Comparison of ENCODE assay signal across 1 cellular context in the genomic region with DNA sequence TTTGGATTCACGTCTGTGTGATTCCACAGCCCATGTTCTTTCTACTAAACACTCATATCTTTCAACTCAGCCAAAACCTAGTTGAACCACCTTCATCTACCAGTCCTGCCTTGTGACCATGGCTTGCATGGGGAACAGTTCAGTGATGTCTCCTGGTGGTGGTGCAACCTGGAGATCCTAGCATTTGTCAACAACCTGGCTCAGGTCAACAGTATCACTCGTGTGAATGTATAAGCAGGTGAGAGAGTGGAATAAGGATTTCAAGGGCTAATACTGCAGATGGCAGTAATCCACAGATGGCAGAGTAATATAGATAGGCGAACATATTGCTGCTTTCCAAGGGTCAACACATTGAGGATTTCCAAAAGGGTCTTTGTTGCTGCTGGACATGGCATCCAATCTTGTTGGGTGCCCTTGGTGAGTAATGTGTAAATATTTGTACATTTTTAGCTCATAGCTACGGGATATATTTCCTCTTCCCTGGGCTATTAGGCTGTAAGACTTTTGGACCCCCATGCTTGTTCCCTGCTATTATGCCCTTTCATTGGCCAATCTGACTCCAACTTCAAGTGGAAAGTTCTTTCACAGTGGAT.
TF ChIP-seq lines count a peak whose summit lies in the region.

No MANE protein-coding gene starts in this region.

TF ChIP-seq in HepG2, 621 proteins besides CTCF, POLR2A, EP300 and RAD21 (continued from another document and continues in another):
- TF ChIP-seq, protein P1, sequence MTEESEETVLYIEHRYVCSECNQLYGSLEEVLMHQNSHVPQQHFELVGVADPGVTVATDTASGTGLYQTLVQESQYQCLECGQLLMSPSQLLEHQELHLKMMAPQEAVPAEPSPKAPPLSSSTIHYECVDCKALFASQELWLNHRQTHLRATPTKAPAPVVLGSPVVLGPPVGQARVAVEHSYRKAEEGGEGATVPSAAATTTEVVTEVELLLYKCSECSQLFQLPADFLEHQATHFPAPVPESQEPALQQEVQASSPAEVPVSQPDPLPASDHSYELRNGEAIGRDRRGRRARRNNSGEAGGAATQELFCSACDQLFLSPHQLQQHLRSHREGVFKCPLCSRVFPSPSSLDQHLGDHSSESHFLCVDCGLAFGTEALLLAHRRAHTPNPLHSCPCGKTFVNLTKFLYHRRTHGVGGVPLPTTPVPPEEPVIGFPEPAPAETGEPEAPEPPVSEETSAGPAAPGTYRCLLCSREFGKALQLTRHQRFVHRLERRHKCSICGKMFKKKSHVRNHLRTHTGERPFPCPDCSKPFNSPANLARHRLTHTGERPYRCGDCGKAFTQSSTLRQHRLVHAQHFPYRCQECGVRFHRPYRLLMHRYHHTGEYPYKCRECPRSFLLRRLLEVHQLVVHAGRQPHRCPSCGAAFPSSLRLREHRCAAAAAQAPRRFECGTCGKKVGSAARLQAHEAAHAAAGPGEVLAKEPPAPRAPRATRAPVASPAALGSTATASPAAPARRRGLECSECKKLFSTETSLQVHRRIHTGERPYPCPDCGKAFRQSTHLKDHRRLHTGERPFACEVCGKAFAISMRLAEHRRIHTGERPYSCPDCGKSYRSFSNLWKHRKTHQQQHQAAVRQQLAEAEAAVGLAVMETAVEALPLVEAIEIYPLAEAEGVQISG (CRISPR knock-in tag; IDR thresholded peaks at IDR 0.05): no peak
- TF ChIP-seq ZNF720 (CRISPR knock-in tag; IDR thresholded peaks at IDR 0.05) (no peak), RORA (CRISPR knock-in tag; IDR thresholded peaks at IDR 0.05) (no peak), NFYB (CRISPR knock-in tag; IDR thresholded peaks at IDR 0.05) (no peak), ZNF12 (CRISPR knock-in tag; IDR thresholded peaks at IDR 0.05) (no peak), MTA3 (CRISPR knock-in tag; IDR thresholded peaks at IDR 0.05) (no peak), ZFP62 (CRISPR knock-in tag; IDR thresholded peaks at IDR 0.05) (no peak), ZBTB37 (CRISPR knock-in tag; IDR thresholded peaks at IDR 0.05) (no peak), MED8 (CRISPR knock-in tag; IDR thresholded peaks at IDR 0.05; ENCODE audit: insufficient replicate concordance) (no peak), FOXP1 (IDR thresholded peaks at IDR 0.05) (no peak), FOXP1 (CRISPR knock-in tag; IDR thresholded peaks at IDR 0.05) (peak; percentile 71), ZSCAN31 (CRISPR knock-in tag; IDR thresholded peaks at IDR 0.05; ENCODE audit: low read depth) (no peak), ZNF367 (CRISPR knock-in tag; IDR thresholded peaks at IDR 0.05; ENCODE audit: borderline replicate concordance) (no peak), ZNF703 (CRISPR knock-in tag; IDR thresholded peaks at IDR 0.05; ENCODE audit: borderline replicate concordance) (no peak), ZNF567 (CRISPR knock-in tag; IDR thresholded peaks at IDR 0.05; ENCODE audit: borderline replicate concordance) (no peak), ZNF432 (CRISPR knock-in tag; IDR thresholded peaks at IDR 0.05; ENCODE audit: borderline replicate concordance) (no peak), ZNF431 (CRISPR knock-in tag; IDR thresholded peaks at IDR 0.05; ENCODE audit: borderline replicate concordance, low read depth) (no peak), CREM (IDR thresholded peaks at IDR 0.05) (no peak), CREM (CRISPR knock-in tag; IDR thresholded peaks at IDR 0.05) (no peak), ZNF83 (CRISPR knock-in tag; IDR thresholded peaks at IDR 0.05; ENCODE audit: borderline replicate concordance) (no peak), DNMT3B (CRISPR knock-in tag; conservative IDR thresholded peaks at IDR 0.05) (no peak), KDM6A (CRISPR knock-in tag; IDR thresholded peaks at IDR 0.05; ENCODE audit: low read depth) (0 out of 2 replicates have a peak, but pooled peaks have one; percentile 11), ZNF329 (CRISPR knock-in tag; IDR thresholded peaks at IDR 0.05; ENCODE audit: low read depth) (no peak), ZSCAN22 (CRISPR knock-in tag; IDR thresholded peaks at IDR 0.05) (no peak), SOX5 (CRISPR knock-in tag; IDR thresholded peaks at IDR 0.05; ENCODE audit: borderline replicate concordance) (0 out of 2 replicates have a peak, but pooled peaks have one; percentile 30), HNRNPUL1 (IDR thresholded peaks at IDR 0.05; ENCODE audit: low read depth, low read length) (no peak), ARID4A (CRISPR knock-in tag; IDR thresholded peaks at IDR 0.05; ENCODE audit: borderline replicate concordance) (peak; percentile 42; the same call in 1 of the 2 replicates), ZNF224 (CRISPR knock-in tag; IDR thresholded peaks at IDR 0.05) (no peak), SCMH1 (CRISPR knock-in tag; IDR thresholded peaks at IDR 0.05; ENCODE audit: borderline replicate concordance) (no peak), SOX6 (IDR thresholded peaks at IDR 0.05) (no peak), SOX6 (CRISPR knock-in tag; IDR thresholded peaks at IDR 0.05) (peak; percentile 37; the same call in 1 of the 2 replicates), PPARG (CRISPR knock-in tag; conservative IDR thresholded peaks at IDR 0.05) (no peak), ZNF331 (CRISPR knock-in tag; IDR thresholded peaks at IDR 0.05) (no peak), THAP8 (CRISPR knock-in tag; IDR thresholded peaks at IDR 0.05; ENCODE audit: borderline replicate concordance) (no peak), ZNF552 (CRISPR knock-in tag; IDR thresholded peaks at IDR 0.05; ENCODE audit: borderline replicate concordance) (no peak), ZNF777 (CRISPR knock-in tag; IDR thresholded peaks at IDR 0.05) (no peak), CREB1 (IDR thresholded peaks at IDR 0.05) (no peak), CREB1 (CRISPR knock-in tag; IDR thresholded peaks at IDR 0.05) (no peak; the same call in 1 of the 2 replicates), ZNF24 (IDR thresholded peaks at IDR 0.05) (no peak), FLYWCH1 (CRISPR knock-in tag; IDR thresholded peaks at IDR 0.05) (no peak), SP4 (CRISPR knock-in tag; IDR thresholded peaks at IDR 0.05) (no peak), NBN (conservative IDR thresholded peaks at IDR 0.05) (no peak), MIXL1 (CRISPR knock-in tag; IDR thresholded peaks at IDR 0.05) (no peak), ZC3H13 (CRISPR knock-in tag; IDR thresholded peaks at IDR 0.05) (no peak), AGO2 (optimal IDR thresholded peaks at IDR 0.05; ENCODE audit: low read depth, low read length) (no peak), MAFF (IDR thresholded peaks at IDR 0.05; ENCODE audit: low read depth, low read length) (no peak), ZNF772 (CRISPR knock-in tag; IDR thresholded peaks at IDR 0.05) (no peak)
- TF ChIP-seq, protein P2, sequence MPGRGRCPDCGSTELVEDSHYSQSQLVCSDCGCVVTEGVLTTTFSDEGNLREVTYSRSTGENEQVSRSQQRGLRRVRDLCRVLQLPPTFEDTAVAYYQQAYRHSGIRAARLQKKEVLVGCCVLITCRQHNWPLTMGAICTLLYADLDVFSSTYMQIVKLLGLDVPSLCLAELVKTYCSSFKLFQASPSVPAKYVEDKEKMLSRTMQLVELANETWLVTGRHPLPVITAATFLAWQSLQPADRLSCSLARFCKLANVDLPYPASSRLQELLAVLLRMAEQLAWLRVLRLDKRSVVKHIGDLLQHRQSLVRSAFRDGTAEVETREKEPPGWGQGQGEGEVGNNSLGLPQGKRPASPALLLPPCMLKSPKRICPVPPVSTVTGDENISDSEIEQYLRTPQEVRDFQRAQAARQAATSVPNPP (CRISPR knock-in tag; IDR thresholded peaks at IDR 0.05): no peak
- TF ChIP-seq, protein P3, sequence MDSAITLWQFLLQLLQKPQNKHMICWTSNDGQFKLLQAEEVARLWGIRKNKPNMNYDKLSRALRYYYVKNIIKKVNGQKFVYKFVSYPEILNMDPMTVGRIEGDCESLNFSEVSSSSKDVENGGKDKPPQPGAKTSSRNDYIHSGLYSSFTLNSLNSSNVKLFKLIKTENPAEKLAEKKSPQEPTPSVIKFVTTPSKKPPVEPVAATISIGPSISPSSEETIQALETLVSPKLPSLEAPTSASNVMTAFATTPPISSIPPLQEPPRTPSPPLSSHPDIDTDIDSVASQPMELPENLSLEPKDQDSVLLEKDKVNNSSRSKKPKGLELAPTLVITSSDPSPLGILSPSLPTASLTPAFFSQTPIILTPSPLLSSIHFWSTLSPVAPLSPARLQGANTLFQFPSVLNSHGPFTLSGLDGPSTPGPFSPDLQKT (CRISPR knock-in tag; IDR thresholded peaks at IDR 0.05; ENCODE audit: borderline replicate concordance): no peak
- TF ChIP-seq, protein P4, sequence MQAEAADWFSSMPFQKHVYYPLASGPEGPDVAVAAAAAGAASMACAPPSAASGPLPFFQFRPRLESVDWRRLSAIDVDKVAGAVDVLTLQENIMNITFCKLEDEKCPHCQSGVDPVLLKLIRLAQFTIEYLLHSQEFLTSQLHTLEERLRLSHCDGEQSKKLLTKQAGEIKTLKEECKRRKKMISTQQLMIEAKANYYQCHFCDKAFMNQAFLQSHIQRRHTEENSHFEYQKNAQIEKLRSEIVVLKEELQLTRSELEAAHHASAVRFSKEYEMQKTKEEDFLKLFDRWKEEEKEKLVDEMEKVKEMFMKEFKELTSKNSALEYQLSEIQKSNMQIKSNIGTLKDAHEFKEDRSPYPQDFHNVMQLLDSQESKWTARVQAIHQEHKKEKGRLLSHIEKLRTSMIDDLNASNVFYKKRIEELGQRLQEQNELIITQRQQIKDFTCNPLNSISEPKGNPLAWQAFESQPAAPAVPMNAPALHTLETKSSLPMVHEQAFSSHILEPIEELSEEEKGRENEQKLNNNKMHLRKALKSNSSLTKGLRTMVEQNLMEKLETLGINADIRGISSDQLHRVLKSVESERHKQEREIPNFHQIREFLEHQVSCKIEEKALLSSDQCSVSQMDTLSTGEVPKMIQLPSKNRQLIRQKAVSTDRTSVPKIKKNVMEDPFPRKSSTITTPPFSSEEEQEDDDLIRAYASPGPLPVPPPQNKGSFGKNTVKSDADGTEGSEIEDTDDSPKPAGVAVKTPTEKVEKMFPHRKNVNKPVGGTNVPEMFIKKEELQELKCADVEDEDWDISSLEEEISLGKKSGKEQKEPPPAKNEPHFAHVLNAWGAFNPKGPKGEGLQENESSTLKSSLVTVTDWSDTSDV (CRISPR knock-in tag; IDR thresholded peaks at IDR 0.05): no peak
- TF ChIP-seq, protein P5, sequence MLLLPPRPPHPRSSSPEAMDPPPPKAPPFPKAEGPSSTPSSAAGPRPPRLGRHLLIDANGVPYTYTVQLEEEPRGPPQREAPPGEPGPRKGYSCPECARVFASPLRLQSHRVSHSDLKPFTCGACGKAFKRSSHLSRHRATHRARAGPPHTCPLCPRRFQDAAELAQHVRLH (CRISPR knock-in tag; IDR thresholded peaks at IDR 0.05; ENCODE audit: borderline replicate concordance, low read depth): no peak
